Comparison of ENCODE assay signal across 20 cellular contexts in genomic region chr3:109923431-109923830, GRCh38.
DNase-seq lines count a peak whose midpoint lies in the region; ATAC-seq, FAIRE-seq and TF ChIP-seq lines count a peak whose summit lies in the region.
"Had no signal": no experiment of that assay in that cellular context is flagged by ENCODE, and none has a peak within 500 bp of the region (broad histone marks: within the 10 kb centered on the region; RNA-seq: fewer than 3 reads in every experiment).

No MANE protein-coding gene starts in this region.

- TF ChIP-seq EP300 in GM12878 (IDR thresholded peaks at IDR 0.05; ENCODE audit: borderline replicate concordance in 1 of 2, control insufficient read depth in 1 of 2, low read depth in 2 of 2, low read length in 2 of 2) = no peak

- H3K27ac Mint-ChIP-seq in Calu3 (ENCODE audit: unreplicated experiment) (peak overlapping the region; percentile 97), type B pancreatic cell (no peak overlapping the region)
- H3K27ac Mint-ChIP-seq: CD4-positive, CD25-positive, alpha-beta regulatory T cell; H9 had no signal

- POLR2A ChIA-PET in HCT116 (lab: Charles Lee) = interaction anchor here (1.2 kb wide), 1 partner anchor 10 kb away, joined by 3 read pairs; no protein-coding TSS in a partner anchor
- POLR2A ChIA-PET in GM12878 (lab: Charles Lee) = no interaction called here

- 23% methylated on average over 3 of the region's 3 CpGs for WGBS in GM12878 (ENCODE audit: insufficient coverage, insufficient replicate concordance, low lambda C conversion rate, missing lambda C conversion rate)
- 78 to 83% methylated on average over 3 of the region's 3 CpGs for WGBS in body of pancreas, 2 donors

- H4K20me1 ChIP-seq in HCT116 (ENCODE audit: insufficient read depth) (no peaks in the 10 kb centered on the region), GM12878 (ENCODE audit: control insufficient read depth, insufficient read depth) (no peaks in the 10 kb centered on the region), keratinocyte (ENCODE audit: control insufficient read depth, extremely low read depth, insufficient read depth, low read length) (no peaks in the 10 kb centered on the region)

- peak overlapping the region; percentile 4; the same call in 1 of the 2 replicates for H3K27ac ChIP-seq in HCT116 (ENCODE audit: low read depth, low read length)
- no peak overlapping the region for H3K27ac ChIP-seq in GM12878 (ENCODE audit: control insufficient read depth, insufficient read depth)
- no peak overlapping the region for H3K27ac ChIP-seq in keratinocyte (ENCODE audit: control insufficient read depth, insufficient read depth, low read length)
- no peak overlapping the region for H3K27ac ChIP-seq in body of pancreas

- CTCF ChIA-PET in Calu3 (lab: Charles Lee) (interaction anchor here (0.6 kb wide), 1 partner anchor 367 kb away, joined by 3 read pairs; no protein-coding TSS in a partner anchor), HCT116 (lab: Charles Lee) (interaction anchor here (0.7 kb wide), 1 partner anchor 391 kb away, joined by 3 read pairs; no protein-coding TSS in a partner anchor), GM12878 (lab: Yijun Ruan, JAX) (interaction anchor here (0.5 kb wide), 1 partner anchor 9 kb away, joined by 3 read pairs; no protein-coding TSS in a partner anchor)

- SMC1A ChIA-PET in GM12878 (lab: Charles Lee; ENCODE audit: uncharacterized antibody, unreplicated experiment) = interaction anchor here (1.0 to 1.4 kb wide), 2 partner anchors 8 to 96 kb away, joined by 3 to 5 read pairs; no protein-coding TSS in a partner anchor

- peaks cover 34 to 60% of the 10 kb centered on the region in 2 experiments for H3K4me1 ChIP-seq in HCT116 (ENCODE audit: control insufficient read depth in 1 of 2, insufficient read depth in 2 of 2, low read length in 2 of 2)
- no peaks in the 10 kb centered on the region for H3K4me1 ChIP-seq in GM12878 (ENCODE audit: control insufficient read depth, insufficient read depth, low read length)
- peaks cover 22% of the 10 kb centered on the region for H3K4me1 ChIP-seq in keratinocyte (ENCODE audit: control insufficient read depth, extremely low read depth, insufficient read depth, low read length)
- no peaks in the 10 kb centered on the region for H3K4me1 ChIP-seq in body of pancreas
- H3K4me1 ChIP-seq: BE2C had no signal

- no peaks in the 10 kb centered on the region for H3K9me2 ChIP-seq in HCT116 (ENCODE audit: insufficient read depth)

- no peak for DNase-seq in Calu3
- DNase-seq in HCT116 (ENCODE audit: low read depth, low spot score) = no peak
- no peak for DNase-seq in GM12878 (ENCODE audit: low read depth, low spot score)
- DNase-seq in keratinocyte (ENCODE audit: low read depth, low spot score) = no peak
- no peak for DNase-seq in body of pancreas
- DNase-seq in type B pancreatic cell (ENCODE audit: extremely low spot score, unreplicated experiment) = no peak
- DNase-seq: BE2C; Caco-2; CD4-positive, CD25-positive, alpha-beta regulatory T cell; DMS153; H9; NCI-H1105 treated with DMSO at 0.1 percent for 48 hours; NCI-H1694; NCI-H2107; NCI-H510A treated with DMSO at 0.1 percent for 48 hours; NCI-H774; PC-9 had no signal

- no peak overlapping the region for H3K4me3 Mint-ChIP-seq in Calu3 (ENCODE audit: low read depth, unreplicated experiment)
- H3K4me3 Mint-ChIP-seq in type B pancreatic cell = no peak overlapping the region
- H3K4me3 Mint-ChIP-seq: CD4-positive, CD25-positive, alpha-beta regulatory T cell; H9 had no signal

- H3K36me3 ChIP-seq in HCT116 (ENCODE audit: control insufficient read depth in 1 of 2, insufficient read depth in 2 of 2, low read length in 2 of 2) (0 out of 4 replicates have a peak, but pooled peaks cover 0 to 5% of the 10 kb centered on the region in 2 experiments), GM12878 (ENCODE audit: control insufficient read depth in 2 of 2, insufficient read depth in 2 of 2, low read length in 1 of 2) (no peaks in the 10 kb centered on the region), keratinocyte (ENCODE audit: control insufficient read depth in 2 of 2, extremely low read depth in 1 of 2, insufficient read depth in 2 of 2, low read length in 2 of 2) (no peaks in the 10 kb centered on the region), body of pancreas (replicated peaks in 1 of 2; ENCODE audit: insufficient read depth in 1 of 2, low read depth in 2 of 2) (no peaks in the 10 kb centered on the region)
- H3K36me3 ChIP-seq: BE2C had no signal

- no peak overlapping the region for H3K9ac ChIP-seq in HCT116 (ENCODE audit: low read length)
- H3K9ac ChIP-seq in GM12878 (ENCODE audit: control insufficient read depth, insufficient read depth, low read length) = no peak overlapping the region
- H3K9ac ChIP-seq in keratinocyte (ENCODE audit: control insufficient read depth, extremely low read depth, insufficient read depth, low read length) = no peak overlapping the region

- FAIRE-seq in GM12878 (lab: Jason Lieb, UNC) = no peak
- FAIRE-seq in keratinocyte (lab: Jason Lieb, UNC) = no peak
- FAIRE-seq: A204.1 had no signal

- H3K27me3 ChIP-seq in HCT116 (ENCODE audit: insufficient read depth, low read length) (no peaks in the 10 kb centered on the region), GM12878 (replicated peaks in 1 of 2; ENCODE audit: control insufficient read depth in 2 of 2, insufficient read depth in 2 of 2, low read length in 1 of 2) (no peaks in the 10 kb centered on the region), keratinocyte (ENCODE audit: control insufficient read depth, extremely low read depth, insufficient read depth, low read length) (no peaks in the 10 kb centered on the region), body of pancreas (no peaks in the 10 kb centered on the region)
- H3K27me3 ChIP-seq: BE2C had no signal

- H3K9me3 ChIP-seq in HCT116 (ENCODE audit: control insufficient read depth in 1 of 2, insufficient read depth in 1 of 2, low read depth in 1 of 2, low read length in 2 of 2) = no peaks in the 10 kb centered on the region
- H3K9me3 ChIP-seq in GM12878 (replicated peaks; ENCODE audit: control insufficient read depth, insufficient read depth, low read length) = no peaks in the 10 kb centered on the region; the same call in 2 of the 3 replicates
- H3K9me3 ChIP-seq in keratinocyte (ENCODE audit: control insufficient read depth, low read depth, low read length) = no peaks in the 10 kb centered on the region
- H3K9me3 ChIP-seq in body of pancreas = no peaks in the 10 kb centered on the region
- H3K9me3 ChIP-seq: BE2C, Caco-2 had no signal

- RAD21 ChIA-PET in HCT116 (lab: Charles Lee; ENCODE audit: low non-redundant PET in 1 of 2, low total read pairs in 2 of 2, uncharacterized antibody in 2 of 2, unreplicated experiment in 2 of 2) (no interaction called here), GM12878 (lab: Charles Lee; ENCODE audit: unreplicated experiment) (no interaction called here)

- H3K4me3 ChIP-seq in HCT116 (replicated peaks in 1 of 2; ENCODE audit: low read depth in 1 of 2, low read length in 2 of 2) (no peak overlapping the region), GM12878 (no peak overlapping the region), keratinocyte (ENCODE audit: control insufficient read depth in 2 of 3, extremely low read depth in 1 of 3, insufficient read depth in 2 of 3, low read depth in 1 of 3, low read length in 3 of 3) (no peak overlapping the region), body of pancreas (no peak overlapping the region)
- H3K4me3 ChIP-seq: PC-9 had no signal

- no TSS peak for BruUV-seq in Calu3 (replicated peaks; lab: Mats Ljungman, UMichigan)
- no TSS peak for BruUV-seq in HCT116 (replicated peaks; lab: Mats Ljungman, UMichigan)
- no TSS peak for BruUV-seq in GM12878 (replicated peaks; lab: Mats Ljungman, UMichigan)

- H3K4me2 ChIP-seq in HCT116 (ENCODE audit: low read length) = 0 out of 2 replicates have a peak overlapping the region, but pooled peaks have one; percentile 17
- H3K4me2 ChIP-seq in GM12878 (ENCODE audit: control insufficient read depth, insufficient read depth) = no peak overlapping the region
- no peak overlapping the region for H3K4me2 ChIP-seq in keratinocyte (ENCODE audit: control insufficient read depth, extremely low read depth, insufficient read depth, low read depth, low read length)
- H3K4me2 ChIP-seq: PC-9 had no signal

- H3K9me1 ChIP-seq in keratinocyte (ENCODE audit: control insufficient read depth, extremely low read depth, insufficient read depth, low read length) = no peaks in the 10 kb centered on the region

- intact Hi-C loops in Calu3 (cut with micrococcal nuclease; ENCODE audit: unreplicated experiment) = loop anchor here (10.0 kb wide), 1 partner anchor 359 kb away; no protein-coding TSS in a partner anchor
- intact Hi-C loops in HCT116 (cut with micrococcal nuclease) = loop anchor here (10.0 kb wide), 1 partner anchor 661 kb away; no protein-coding TSS in a partner anchor
- intact Hi-C loops in GM12878 (cut with micrococcal nuclease; ENCODE audit: unreplicated experiment) = no loop called here
- intact Hi-C loops in body of pancreas (cut with DNase I) = no loop called here

- TF ChIP-seq RAD21 in HCT116 (IDR thresholded peaks at IDR 0.05; ENCODE audit: low read depth) (no peak), GM12878 (IDR thresholded peaks at IDR 0.05; ENCODE audit: insufficient read depth, low read depth, low read length) (no peak)

- TF ChIP-seq POLR2A in HCT116 (IDR thresholded peaks at IDR 0.05; ENCODE audit: borderline replicate concordance, extremely low read depth, insufficient read depth, insufficient read length) (no peak), GM12878 (IDR thresholded peaks at IDR 0.05; ENCODE audit: low read depth, low read length) (no peak), body of pancreas (IDR thresholded peaks at IDR 0.05) (no peak)

- no peaks in the 10 kb centered on the region for H3K27me3 Mint-ChIP-seq in Calu3 (ENCODE audit: unreplicated experiment)
- H3K27me3 Mint-ChIP-seq in type B pancreatic cell = no peaks in the 10 kb centered on the region
- H3K27me3 Mint-ChIP-seq: CD4-positive, CD25-positive, alpha-beta regulatory T cell had no signal

- dilution Hi-C loops in keratinocyte (cut with MboI; ENCODE audit: extremely low pct_ligation_motif_present, low sequenced_read_pairs) = no loop called here

- H2AFZ ChIP-seq in HCT116 (ENCODE audit: low read depth, low read length, poor library complexity, severe bottlenecking) = peak overlapping the region; percentile 67
- no peak overlapping the region for H2AFZ ChIP-seq in GM12878 (ENCODE audit: control insufficient read depth, low read depth, low read length)
- H2AFZ ChIP-seq in keratinocyte (ENCODE audit: control insufficient read depth, low read length) = peak overlapping the region; percentile 2

- peaks cover 19% of the 10 kb centered on the region for H3K36me3 Mint-ChIP-seq in Calu3 (ENCODE audit: insufficient read depth, unreplicated experiment)
- H3K36me3 Mint-ChIP-seq in type B pancreatic cell = no peaks in the 10 kb centered on the region
- H3K36me3 Mint-ChIP-seq: CD4-positive, CD25-positive, alpha-beta regulatory T cell had no signal

- H3K79me2 ChIP-seq in HCT116 (ENCODE audit: insufficient read depth, low read length) (no peaks in the 10 kb centered on the region), GM12878 (ENCODE audit: control insufficient read depth, insufficient read depth, low read length) (no peaks in the 10 kb centered on the region), keratinocyte (ENCODE audit: control insufficient read depth, insufficient read depth, low read length) (no peaks in the 10 kb centered on the region)

- H3K4me1 Mint-ChIP-seq in Calu3 (ENCODE audit: low read depth, unreplicated experiment) (peaks cover 74% of the 10 kb centered on the region), type B pancreatic cell (ENCODE audit: unreplicated experiment) (peaks cover 19% of the 10 kb centered on the region)

- no peak for TF ChIP-seq CTCF in Calu3 (IDR thresholded peaks at IDR 0.05; ENCODE audit: unreplicated experiment)
- no peak for TF ChIP-seq CTCF in HCT116 (IDR thresholded peaks at IDR 0.05 in 2 of 3, conservative IDR thresholded peaks at IDR 0.05 in 1 of 3; ENCODE audit: borderline replicate concordance in 1 of 3, insufficient read depth in 1 of 3, low read depth in 2 of 3, low read length in 2 of 3)
- no peak for TF ChIP-seq CTCF in GM12878 (IDR thresholded peaks at IDR 0.05 in 2 of 3, conservative IDR thresholded peaks at IDR 0.05 in 1 of 3; ENCODE audit: control insufficient read depth in 2 of 3, extremely low read depth in 1 of 3, insufficient read depth in 1 of 3, low read depth in 3 of 3, low read length in 3 of 3)
- TF ChIP-seq CTCF in keratinocyte (optimal IDR thresholded peaks at IDR 0.05 in 1 of 3, IDR thresholded peaks at IDR 0.05 in 1 of 3, conservative IDR thresholded peaks at IDR 0.05 in 1 of 3; ENCODE audit: extremely low read depth in 1 of 3, insufficient read depth in 2 of 3, low read length in 3 of 3) = no peak
- TF ChIP-seq CTCF in body of pancreas (IDR thresholded peaks at IDR 0.05) = no peak
- TF ChIP-seq CTCF in type B pancreatic cell (conservative IDR thresholded peaks at IDR 0.05) = no peak

- in situ Hi-C loops in GM12878 (cut with MboI) = no loop called here

- H3K9me3 Mint-ChIP-seq in Calu3 (ENCODE audit: low read depth, unreplicated experiment) (no peaks in the 10 kb centered on the region), type B pancreatic cell (no peaks in the 10 kb centered on the region)
- H3K9me3 Mint-ChIP-seq: H9 had no signal

- ATAC-seq in HCT116 (no peak), GM12878 (peak; percentile 27; the same call in 2 of the 3 replicates), HG03432 (IDR thresholded peaks at IDR 0.05; ENCODE audit: unreplicated experiment) (no peak), body of pancreas (no peak), HG03342 (IDR thresholded peaks at IDR 0.05; ENCODE audit: unreplicated experiment) (no peak)

Comparison
In these comparisons a context has a peak if more than half of its experiments do, and no peak if none do; other contexts are left out.
1. intact Hi-C loops: an anchor here in Calu3 (10.0 kb wide) and HCT116 (10.0 kb wide); none called in GM12878 and body of pancreas.